20 cellular contexts compared by ENCODE assay signal in the genomic region with DNA sequence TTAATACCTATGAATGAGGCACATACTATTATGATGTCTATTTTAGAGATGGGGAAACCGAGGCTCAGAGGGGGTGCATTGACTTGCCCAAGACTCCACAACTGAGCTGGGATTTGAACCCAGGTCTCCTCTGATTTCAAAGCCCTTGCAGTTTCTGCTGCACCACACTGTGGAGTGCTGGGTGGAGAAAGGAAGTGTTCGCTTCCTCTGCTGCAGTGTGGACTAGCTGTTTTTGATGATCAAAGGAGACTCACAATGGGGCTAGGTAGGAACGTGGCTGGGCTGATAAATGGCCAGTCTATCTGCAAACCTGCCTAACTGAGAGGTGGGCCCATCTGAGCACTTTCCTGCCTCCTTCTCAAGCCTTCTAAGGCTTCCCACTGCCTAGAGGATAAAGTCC.
DNase-seq lines count a peak whose midpoint lies in the region; ATAC-seq and TF ChIP-seq lines count a peak whose summit lies in the region.
"Had no signal": no experiment of that assay in that cellular context is flagged by ENCODE, and none has a peak within 500 bp of the region (broad histone marks: within the 10 kb centered on the region; RNA-seq: fewer than 3 reads in every experiment).

No MANE protein-coding gene starts in this region.

- no peaks in the 10 kb centered on the region for H3K36me3 Mint-ChIP-seq in activated T-helper 17 cell treated with anti-CD3 and anti-CD28 coated beads, Interleukin-2, amount 50 U/mL, for 72 hours (ENCODE audit: low read depth)

- H3K9me3 ChIP-seq in SK-N-SH (no peaks in the 10 kb centered on the region), neutrophil (no peaks in the 10 kb centered on the region), right atrium auricular region (no peaks in the 10 kb centered on the region), BE2C (no peaks in the 10 kb centered on the region)
- H3K9me3 ChIP-seq: A549, gastrocnemius medialis, lower lobe of right lung, thyroid gland had no signal

- H3K4me3 ChIP-seq in SK-N-SH (ENCODE audit: low read depth in 2 of 2, low read length in 1 of 2) = no peak overlapping the region
- peak overlapping the region; percentile 23 to 53 for H3K4me3 ChIP-seq in neutrophil (ENCODE audit: low read depth in 1 of 2, low read length in 1 of 2)
- no peak overlapping the region for H3K4me3 ChIP-seq in right atrium auricular region
- no peak overlapping the region for H3K4me3 ChIP-seq in BE2C (ENCODE audit: low read depth, low read length)
- H3K4me3 ChIP-seq: A549, gastrocnemius medialis, GM23338, lower lobe of right lung, smooth muscle cell, thyroid gland had no signal

- 69% methylated on average over 2 of the region's 3 CpGs for WGBS in SK-N-SH (ENCODE audit: low lambda C conversion rate)

- no peak overlapping the region for H3K27ac ChIP-seq in SK-N-SH (ENCODE audit: low read depth in 2 of 2, low read length in 1 of 2)
- peak overlapping the region; percentile 88 for H3K27ac ChIP-seq in neutrophil
- H3K27ac ChIP-seq in right atrium auricular region = no peak overlapping the region
- H3K27ac ChIP-seq: A549, gastrocnemius medialis, lower lobe of right lung, thyroid gland had no signal

- H3K4me1 ChIP-seq in SK-N-SH (ENCODE audit: control insufficient read depth in 1 of 2, insufficient read depth in 2 of 2, low read depth in 1 of 2, low read length in 1 of 2) (peaks cover 0 to 10% of the 10 kb centered on the region in 2 experiments; a peak in 1 of 4 replicates), neutrophil (ENCODE audit: control insufficient read depth in 1 of 2, insufficient read depth in 1 of 2, low read depth in 1 of 2, low read length in 1 of 2) (peaks cover 46 to 66% of the 10 kb centered on the region in 2 experiments), right atrium auricular region (peaks cover 0 to 43% of the 10 kb centered on the region in 2 donors), BE2C (peaks cover 8% of the 10 kb centered on the region)

- H3K4me3 Mint-ChIP-seq in activated T-helper 17 cell treated with anti-CD3 and anti-CD28 coated beads, Interleukin-2, amount 50 U/mL, for 72 hours = peak overlapping the region; percentile 33
- H3K4me3 Mint-ChIP-seq: B cell, GM23338 had no signal

- TF ChIP-seq EP300 in SK-N-SH (IDR thresholded peaks at IDR 0.05; ENCODE audit: borderline replicate concordance in 1 of 2, low read depth in 1 of 2, low read length in 1 of 2) = no peak

- no peaks in the 10 kb centered on the region for H3K9me2 ChIP-seq in SK-N-SH

- H3K27me3 Mint-ChIP-seq in activated T-helper 17 cell treated with anti-CD3 and anti-CD28 coated beads, Interleukin-2, amount 50 U/mL, for 72 hours = peaks cover 10% of the 10 kb centered on the region

- peak overlapping the region; percentile 31 for H3K27ac Mint-ChIP-seq in activated T-helper 17 cell treated with anti-CD3 and anti-CD28 coated beads, Interleukin-2, amount 50 U/mL, for 72 hours
- H3K27ac Mint-ChIP-seq: B cell, GM23338 had no signal

- H3K9ac ChIP-seq in SK-N-SH = no peak overlapping the region

- H4K20me1 ChIP-seq in SK-N-SH (ENCODE audit: insufficient read depth) = no peaks in the 10 kb centered on the region; the same call in 1 of the 2 replicates

- no peak for TF ChIP-seq RAD21 in SK-N-SH (IDR thresholded peaks at IDR 0.05; ENCODE audit: low read length)

- no peaks in the 10 kb centered on the region for H3K36me3 ChIP-seq in SK-N-SH (replicated peaks in 1 of 2; ENCODE audit: control insufficient read depth in 1 of 2, insufficient read depth in 2 of 2, low read length in 1 of 2)
- H3K36me3 ChIP-seq in neutrophil = no peaks in the 10 kb centered on the region
- H3K36me3 ChIP-seq in right atrium auricular region = no peaks in the 10 kb centered on the region
- H3K36me3 ChIP-seq in BE2C = no peaks in the 10 kb centered on the region
- H3K36me3 ChIP-seq: gastrocnemius medialis, lower lobe of right lung, thyroid gland had no signal

- H3K4me1 Mint-ChIP-seq in activated T-helper 17 cell treated with anti-CD3 and anti-CD28 coated beads, Interleukin-2, amount 50 U/mL, for 72 hours = peaks cover 45% of the 10 kb centered on the region

- H3K9me3 Mint-ChIP-seq in activated T-helper 17 cell treated with anti-CD3 and anti-CD28 coated beads, Interleukin-2, amount 50 U/mL, for 72 hours = no peaks in the 10 kb centered on the region
- H3K9me3 Mint-ChIP-seq: GM23338 had no signal

- H3K79me2 ChIP-seq in SK-N-SH (ENCODE audit: insufficient read depth) = no peaks in the 10 kb centered on the region

- H3F3A ChIP-seq in SK-N-SH (replicated peaks; ENCODE audit: insufficient read depth) = no peaks in the 10 kb centered on the region

- DNase-seq in SK-N-SH (no peak), KBM-7 (peak; percentile 26), right atrium auricular region (ENCODE audit: low spot score) (no peak), NCI-H774 (lab: John Stamatoyannopoulos, UW) (no peak), BE2C (no peak)
- DNase-seq: activated CD4-positive, alpha-beta T cell treated with anti-CD3 and anti-CD28 coated beads for 4 hours; effector memory CD4-positive, alpha-beta T cell; NCI-H1436; NCI-H510A treated with DMSO at 0.1 percent for 48 hours; stimulated activated naive CD4-positive, alpha-beta T cell treated with Interleukin-2 at 50 U/mL for 16 hours; thyroid gland had no signal

- no peaks in the 10 kb centered on the region for H3K27me3 ChIP-seq in SK-N-SH (ENCODE audit: insufficient read depth)
- peaks cover 38% of the 10 kb centered on the region for H3K27me3 ChIP-seq in neutrophil
- no peaks in the 10 kb centered on the region for H3K27me3 ChIP-seq in right atrium auricular region
- H3K27me3 ChIP-seq in BE2C = no peaks in the 10 kb centered on the region
- H3K27me3 ChIP-seq: thyroid gland had no signal

- CTCF ChIA-PET in SK-N-SH (lab: Yijun Ruan, JAX) = interaction anchor here (0.9 to 1.6 kb wide), 6 partner anchors 9 to 73 kb away, joined by 3 to 7 read pairs (median 4); no protein-coding TSS in a partner anchor

- in situ Hi-C loops in KBM-7 (cut with MboI; ENCODE audit: low pct_unique_long_range_greater_than_20kb, low sequenced_read_pairs) = no loop called here

- H3K4me2 ChIP-seq in SK-N-SH = no peak overlapping the region
- H3K4me2 ChIP-seq: A549, GM23338, smooth muscle cell had no signal

- no peak overlapping the region for H2AFZ ChIP-seq in SK-N-SH (ENCODE audit: low read depth)
- H2AFZ ChIP-seq: GM23338 had no signal

- no peak for TF ChIP-seq CTCF in SK-N-SH (IDR thresholded peaks at IDR 0.05)
- no peak for TF ChIP-seq CTCF in neutrophil (IDR thresholded peaks at IDR 0.05)
- no peak for TF ChIP-seq CTCF in right atrium auricular region (IDR thresholded peaks at IDR 0.05)
- TF ChIP-seq CTCF in BE2C (IDR thresholded peaks at IDR 0.05; ENCODE audit: low read depth, low read length) = no peak

- peak; percentile 9; the same call in 2 of the 3 replicates for ATAC-seq in SK-N-SH treated with all-trans-retinoic acid at 6 μM for 48 hours
- ATAC-seq in activated T-helper 17 cell treated with anti-CD3 and anti-CD28 coated beads, Interleukin-2, amount 50 U/mL, for 72 hours (replicated peaks) = peak; percentile 31
- ATAC-seq: GM23338 had no signal

- POLR2A ChIA-PET in SK-N-SH (lab: Yijun Ruan, JAX) = no interaction called here

TF ChIP-seq in SK-N-SH treated with all-trans-retinoic acid at 6 μM for 48 hours, 23 proteins besides CTCF, POLR2A, EP300 and RAD21 (continues in another document):
- TF ChIP-seq ESRRG (CRISPR knock-in tag; IDR thresholded peaks at IDR 0.05) = no peak
- TF ChIP-seq POU6F1 (CRISPR knock-in tag; IDR thresholded peaks at IDR 0.05; ENCODE audit: borderline replicate concordance, low read depth) = no peak
- TF ChIP-seq TOX (CRISPR knock-in tag; IDR thresholded peaks at IDR 0.05; ENCODE audit: borderline replicate concordance) = no peak
- TF ChIP-seq BACH2 (CRISPR knock-in tag; IDR thresholded peaks at IDR 0.05; ENCODE audit: borderline replicate concordance) = no peak
- TF ChIP-seq TCF4 (CRISPR knock-in tag; IDR thresholded peaks at IDR 0.05; ENCODE audit: borderline replicate concordance) = no peak
- TF ChIP-seq RARB (CRISPR knock-in tag; IDR thresholded peaks at IDR 0.05) = no peak
- TF ChIP-seq ZFP3 (CRISPR knock-in tag; IDR thresholded peaks at IDR 0.05) = no peak
- TF ChIP-seq ZNF8 (CRISPR knock-in tag; IDR thresholded peaks at IDR 0.05) = no peak

TF ChIP-seq in SK-N-SH, 30 proteins besides CTCF, POLR2A, EP300 and RAD21:
- TF ChIP-seq USF1 (IDR thresholded peaks at IDR 0.05; ENCODE audit: borderline replicate concordance, low read depth) = no peak

Comparison
In these comparisons a context has a peak if more than half of its experiments do, and no peak if none do; other contexts are left out.
1. H3K4me3 ChIP-seq: peak in neutrophil (2 of 2); none in SK-N-SH (0 of 2), right atrium auricular region (0 of 2) and BE2C (single experiment).